Comparison of ENCODE assay signal across 24 cellular contexts in the genomic region with DNA sequence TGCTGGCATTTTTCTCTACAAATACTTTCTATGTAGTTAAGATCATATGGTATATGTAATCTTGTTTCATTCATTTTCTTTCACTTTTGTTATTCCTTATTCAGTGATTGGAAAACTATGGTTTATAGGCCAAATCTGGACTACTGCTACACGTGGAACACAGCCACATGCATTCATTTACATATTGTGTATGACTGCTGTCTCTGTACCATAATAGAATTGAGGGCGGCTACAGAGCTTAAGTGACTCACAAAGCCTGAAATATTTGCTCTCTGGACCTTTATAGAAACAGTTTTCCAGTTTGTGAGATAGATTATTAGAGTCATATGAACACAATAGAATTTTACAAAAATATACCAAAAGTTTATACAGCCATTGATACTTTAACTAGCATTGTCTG.
DNase-seq lines count a peak whose midpoint lies in the region; ATAC-seq, FAIRE-seq and TF ChIP-seq lines count a peak whose summit lies in the region.
"Had no signal": no experiment of that assay in that cellular context is flagged by ENCODE, and none has a peak within 500 bp of the region (broad histone marks: within the 10 kb centered on the region; RNA-seq: fewer than 3 reads in every experiment).

No MANE protein-coding gene starts in this region.

- H2BK5ac ChIP-seq in IMR-90 (ENCODE audit: low read depth, low read length, poor library complexity, severe bottlenecking), result no peak overlapping the region

- 3% methylated on average over 2 of the region's 2 CpGs for WGBS in A549 (ENCODE audit: missing lambda C conversion rate)
- no CpG with 5 or more reads among the region's 2 CpGs for WGBS in IMR-90 (ENCODE audit: extremely low coverage in 2 of 2, insufficient read length in 1 of 2), 2 experiments

- no peaks in the 10 kb centered on the region for H4K20me1 ChIP-seq in IMR-90 (ENCODE audit: insufficient read depth, low read length)

- CTCF ChIA-PET in A549 (lab: Yijun Ruan, JAX), result interaction anchor here (0.9 to 4.2 kb wide), 8 partner anchors 14 to 331 kb away, joined by 3 to 17 read pairs (median 4); no protein-coding TSS in a partner anchor
- CTCF ChIA-PET in IMR-90 (lab: Yijun Ruan, JAX), result interaction anchor here (1.7 kb wide), 1 partner anchor 13 kb away, joined by 4 read pairs; no protein-coding TSS in a partner anchor

- no peak overlapping the region for H4K8ac ChIP-seq in IMR-90 (ENCODE audit: low read depth in 2 of 2, low read length in 2 of 2)

- H3K27ac ChIP-seq in A549 (peak overlapping the region; percentile 73 to 80), IMR-90 (ENCODE audit: insufficient read depth, low read length) (no peak overlapping the region), brain microvascular endothelial cell (peak overlapping the region; percentile 66)
- H3K27ac ChIP-seq: neural progenitor cell, PC-9, SK-N-MC, thyroid gland had no signal

- DNase-seq in A549 (ENCODE audit: low read depth in 1 of 2, low spot score in 1 of 2) (no peak), IMR-90 (peak; percentile 70), brain microvascular endothelial cell (peak; percentile 70), iris pigment epithelial cell (ENCODE audit: low read depth) (peak; percentile 85), AML-193 (lab: John Stamatoyannopoulos, UW) (no peak), GM03348 (ENCODE audit: low spot score) (no peak)
- DNase-seq: activated CD4-positive, CD25-positive, alpha-beta regulatory T cell; activated CD8-positive, alpha-beta T cell treated with anti-CD3 and anti-CD28 coated beads, Interleukin-2, amount 10 ng/mL, durations not matched to agents 7 days and 5 days; activated naive CD8-positive, alpha-beta T cell treated with anti-CD3 and anti-CD28 coated beads for 36 hours; activated T-cell treated with anti-CD3 and anti-CD28 coated beads, Interleukin-2, amount 50 U/mL, for 48 hours; CD4-positive, CD25-positive, alpha-beta regulatory T cell; central memory CD4-positive, alpha-beta T cell; DND-41; effector CD8-positive, alpha-beta T cell; KG1; midbrain; NCI-H2029 treated with DMSO at 0.1 percent for 48 hours; PC-9; stimulated activated naive CD4-positive, alpha-beta T cell; thyroid gland had no signal

- H3K4me1 ChIP-seq in A549 (peaks cover 67% of the 10 kb centered on the region), IMR-90 (ENCODE audit: control insufficient read depth, insufficient read depth, low read length) (peaks cover 3% of the 10 kb centered on the region)
- H3K4me1 ChIP-seq: neural progenitor cell, thyroid gland had no signal

- H3K4me3 ChIP-seq in A549, result no peak overlapping the region
- no peak overlapping the region for H3K4me3 ChIP-seq in IMR-90 (ENCODE audit: insufficient read depth, low read depth, low read length)
- H3K4me3 ChIP-seq in brain microvascular endothelial cell (ENCODE audit: low read depth, low read length), result no peak overlapping the region
- H3K4me3 ChIP-seq: neural progenitor cell, PC-9, SK-N-MC, thyroid gland had no signal

- H2AFZ ChIP-seq in IMR-90 (replicated peaks; ENCODE audit: low read length, poor library complexity), result no peak overlapping the region
- H2AFZ ChIP-seq: neural progenitor cell, PC-9 had no signal

- no peaks in the 10 kb centered on the region for H3K79me1 ChIP-seq in IMR-90 (ENCODE audit: low read depth in 1 of 2, low read length in 2 of 2)

- no peak overlapping the region for H3K4ac ChIP-seq in IMR-90 (ENCODE audit: low read depth, low read length)

- TF ChIP-seq CTCF in A549 (IDR thresholded peaks at IDR 0.05) (no peak), IMR-90 (conservative IDR thresholded peaks at IDR 0.05; ENCODE audit: low read depth, low read length) (no peak), brain microvascular endothelial cell (IDR thresholded peaks at IDR 0.05; ENCODE audit: low read depth, low read length, missing control alignments) (no peak)

- H2BK15ac ChIP-seq in IMR-90 (ENCODE audit: low read depth, low read length), result no peak overlapping the region; the same call in 2 of the 3 replicates

- H2AK5ac ChIP-seq in IMR-90 (ENCODE audit: low read depth, low read length), result no peak overlapping the region

- H2BK20ac ChIP-seq in IMR-90 (ENCODE audit: low read depth, low read length), result no peak overlapping the region

- POLR2A ChIA-PET in A549 (lab: Yijun Ruan, JAX), result interaction anchor here (1.0 kb wide), 1 partner anchor 27 kb away, joined by 4 read pairs; no protein-coding TSS in a partner anchor
- POLR2A ChIA-PET in IMR-90 (lab: Charles Lee; ENCODE audit: unreplicated experiment), result no interaction called here

- BruUV-seq in IMR-90 (replicated peaks; lab: Mats Ljungman, UMichigan), result no TSS peak

- ATAC-seq in A549 (peak in 1 of 2 experiments; percentile 17; a peak in 1 of 6 replicates), IMR-90 (ENCODE audit: low read depth) (0 out of 2 replicates have a peak, but pooled peaks have one; percentile 40), GM18505 (IDR thresholded peaks at IDR 0.05; ENCODE audit: unreplicated experiment) (no peak), GM21367 (IDR thresholded peaks at IDR 0.05; ENCODE audit: unreplicated experiment) (no peak)
- ATAC-seq: activated CD8-positive, alpha-beta T cell treated with anti-CD3 and anti-CD28 coated beads, Interleukin-2, amount 10 ng/mL, durations not matched to agents 7 days and 5 days had no signal

- peak overlapping the region; percentile 32 for H3K4me2 ChIP-seq in A549
- no peak overlapping the region for H3K4me2 ChIP-seq in IMR-90 (ENCODE audit: low read depth, low read length)
- H3K4me2 ChIP-seq: neural progenitor cell, PC-9 had no signal

- intact Hi-C loops in IMR-90 (cut with micrococcal nuclease), result no loop called here

- H3K18ac ChIP-seq in IMR-90 (ENCODE audit: low read depth, low read length), result no peak overlapping the region

- H3K36me3 ChIP-seq in IMR-90 (ENCODE audit: control insufficient read depth, insufficient read depth, low read length) (no peaks in the 10 kb centered on the region), brain microvascular endothelial cell (replicated peaks) (no peaks in the 10 kb centered on the region)
- H3K36me3 ChIP-seq: neural progenitor cell, thyroid gland had no signal

- no peak overlapping the region for H3K56ac ChIP-seq in IMR-90 (ENCODE audit: extremely low read depth, insufficient read depth, low read length)

- H3K9me3 ChIP-seq in A549, result no peaks in the 10 kb centered on the region
- no peaks in the 10 kb centered on the region for H3K9me3 ChIP-seq in IMR-90 (ENCODE audit: control insufficient read depth, insufficient read depth, low read length)
- H3K9me3 ChIP-seq: thyroid gland had no signal

- peak; percentile 39 for FAIRE-seq in A549 (lab: Jason Lieb, UNC)

- no peak overlapping the region for H3K23ac ChIP-seq in IMR-90 (ENCODE audit: low read depth, low read length)

- H4K91ac ChIP-seq in IMR-90 (ENCODE audit: insufficient read depth, low read depth, low read length), result no peak overlapping the region

- dilution Hi-C loops in IMR-90 (cut with HindIII; ENCODE audit: low sequenced_read_pairs, unreplicated experiment), result no loop called here

- TF ChIP-seq POLR2A in A549 (IDR thresholded peaks at IDR 0.05; ENCODE audit: low read length) (no peak), IMR-90 (IDR thresholded peaks at IDR 0.05; ENCODE audit: low read depth, low read length) (no peak), GM18505 (IDR thresholded peaks at IDR 0.05; ENCODE audit: borderline replicate concordance, extremely low read depth, insufficient read depth, insufficient read length) (no peak)

- no peak for TF ChIP-seq EP300 in A549 (IDR thresholded peaks at IDR 0.05)

- H3K9me1 ChIP-seq in IMR-90 (ENCODE audit: insufficient read depth, low read length), result no peaks in the 10 kb centered on the region; the same call in 1 of the 2 replicates

- no peak overlapping the region for H2AK9ac ChIP-seq in IMR-90 (replicated peaks; ENCODE audit: low read depth, low read length, poor library complexity)

- no peaks in the 10 kb centered on the region for H3K27me3 ChIP-seq in IMR-90 (ENCODE audit: control insufficient read depth, insufficient read depth, low read length)
- no peaks in the 10 kb centered on the region for H3K27me3 ChIP-seq in brain microvascular endothelial cell (replicated peaks)
- H3K27me3 ChIP-seq: neural progenitor cell, thyroid gland had no signal

- no peak overlapping the region for H3K14ac ChIP-seq in IMR-90 (replicated peaks; ENCODE audit: low read depth, low read length)

- H3K9ac ChIP-seq in IMR-90 (ENCODE audit: low read depth, low read length), result no peak overlapping the region
- H3K9ac ChIP-seq: neural progenitor cell had no signal

- no peak overlapping the region for H2BK120ac ChIP-seq in IMR-90 (ENCODE audit: low read depth, low read length)

- in situ Hi-C loops in IMR-90 (cut with MboI; ENCODE audit: low sequenced_read_pairs) (no loop called here), brain microvascular endothelial cell (cut with HindIII; ENCODE audit: low pct_ligation_motif_present, low sequenced_read_pairs) (no loop called here)

- TF ChIP-seq RAD21 in A549 (conservative IDR thresholded peaks at IDR 0.05 in 1 of 2, IDR thresholded peaks at IDR 0.05 in 1 of 2) (no peak), IMR-90 (IDR thresholded peaks at IDR 0.05; ENCODE audit: low read length) (no peak)

- no peak overlapping the region for H4K5ac ChIP-seq in IMR-90 (ENCODE audit: low read depth, low read length)

TF ChIP-seq in A549, 52 proteins besides CTCF, POLR2A, EP300 and RAD21:
- TF ChIP-seq FOSL2 (IDR thresholded peaks at IDR 0.05), result no peak
- 0 out of 2 replicates have a peak, but pooled peaks have one; percentile 23 for TF ChIP-seq FOSL2 (CRISPR knock-in tag; IDR thresholded peaks at IDR 0.05)
- TF ChIP-seq, protein P1, sequence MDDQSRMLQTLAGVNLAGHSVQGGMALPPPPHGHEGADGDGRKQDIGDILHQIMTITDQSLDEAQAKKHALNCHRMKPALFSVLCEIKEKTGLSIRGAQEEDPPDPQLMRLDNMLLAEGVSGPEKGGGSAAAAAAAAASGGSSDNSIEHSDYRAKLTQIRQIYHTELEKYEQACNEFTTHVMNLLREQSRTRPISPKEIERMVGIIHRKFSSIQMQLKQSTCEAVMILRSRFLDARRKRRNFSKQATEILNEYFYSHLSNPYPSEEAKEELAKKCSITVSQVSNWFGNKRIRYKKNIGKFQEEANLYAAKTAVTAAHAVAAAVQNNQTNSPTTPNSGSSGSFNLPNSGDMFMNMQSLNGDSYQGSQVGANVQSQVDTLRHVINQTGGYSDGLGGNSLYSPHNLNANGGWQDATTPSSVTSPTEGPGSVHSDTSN (IDR thresholded peaks at IDR 0.05), result no peak

TF ChIP-seq in IMR-90, 13 proteins besides CTCF, POLR2A, EP300 and RAD21 (continues in another document):
- TF ChIP-seq FOS (IDR thresholded peaks at IDR 0.05; ENCODE audit: low read depth, low read length) (no peak), MAZ (IDR thresholded peaks at IDR 0.05; ENCODE audit: borderline replicate concordance, low read depth, low read length) (no peak), RFX5 (IDR thresholded peaks at IDR 0.05; ENCODE audit: low read depth, low read length) (no peak), USF2 (IDR thresholded peaks at IDR 0.05; ENCODE audit: low read depth, low read length) (no peak)

Comparison
In these comparisons a context has a peak if more than half of its experiments do, and no peak if none do; other contexts are left out.
1. DNase-seq: peak in IMR-90 (single experiment), brain microvascular endothelial cell (single experiment) and iris pigment epithelial cell (single experiment); none in A549 (0 of 2), AML-193 (0 of 2) and GM03348 (single experiment).